ENCODE assay signal across 1 cellular context in the genomic region with DNA sequence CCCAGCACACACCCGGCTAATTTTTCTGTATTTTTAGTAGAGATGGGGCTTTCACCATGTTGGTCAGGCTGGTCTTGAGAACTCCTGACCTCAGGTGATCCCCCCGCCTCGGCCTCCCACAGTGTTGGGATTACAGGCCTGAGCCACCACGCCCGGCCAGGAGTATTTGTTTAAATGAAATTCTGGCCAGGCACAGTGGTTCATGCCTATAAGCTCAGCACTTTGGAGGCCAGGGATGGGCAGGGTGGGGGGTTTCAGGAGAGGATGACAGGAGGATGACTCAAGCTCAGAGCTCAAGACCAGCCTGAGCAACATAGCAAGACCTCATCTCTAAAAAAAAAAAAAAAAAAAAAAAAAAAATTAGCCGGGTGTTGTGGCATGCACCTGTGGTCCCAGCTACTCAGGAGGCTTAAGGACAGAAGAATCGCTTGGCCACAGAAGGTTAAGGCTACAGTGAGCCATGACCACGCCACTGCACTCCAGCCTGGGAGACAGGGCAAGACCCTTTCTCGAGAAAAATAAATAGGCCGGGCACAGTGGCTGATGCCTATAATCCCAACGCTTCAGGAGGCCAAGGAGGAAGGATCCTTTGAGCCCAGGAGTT.
TF ChIP-seq lines count a peak whose summit lies in the region.

No MANE protein-coding gene starts in this region.

TF ChIP-seq in SK-N-SH treated with all-trans-retinoic acid at 6 μM for 48 hours, 23 proteins besides CTCF, POLR2A, EP300 and RAD21 (continued from another document):
- TF ChIP-seq SNAI2 (CRISPR knock-in tag; IDR thresholded peaks at IDR 0.05) (no peak), ZNF8 (CRISPR knock-in tag; IDR thresholded peaks at IDR 0.05) (no peak), BACH2 (CRISPR knock-in tag; IDR thresholded peaks at IDR 0.05; ENCODE audit: borderline replicate concordance) (no peak), ISL1 (CRISPR knock-in tag; IDR thresholded peaks at IDR 0.05) (no peak), PPARA (CRISPR knock-in tag; IDR thresholded peaks at IDR 0.05; ENCODE audit: borderline replicate concordance) (no peak), RARB (CRISPR knock-in tag; IDR thresholded peaks at IDR 0.05) (no peak)
